In the genomic region with DNA sequence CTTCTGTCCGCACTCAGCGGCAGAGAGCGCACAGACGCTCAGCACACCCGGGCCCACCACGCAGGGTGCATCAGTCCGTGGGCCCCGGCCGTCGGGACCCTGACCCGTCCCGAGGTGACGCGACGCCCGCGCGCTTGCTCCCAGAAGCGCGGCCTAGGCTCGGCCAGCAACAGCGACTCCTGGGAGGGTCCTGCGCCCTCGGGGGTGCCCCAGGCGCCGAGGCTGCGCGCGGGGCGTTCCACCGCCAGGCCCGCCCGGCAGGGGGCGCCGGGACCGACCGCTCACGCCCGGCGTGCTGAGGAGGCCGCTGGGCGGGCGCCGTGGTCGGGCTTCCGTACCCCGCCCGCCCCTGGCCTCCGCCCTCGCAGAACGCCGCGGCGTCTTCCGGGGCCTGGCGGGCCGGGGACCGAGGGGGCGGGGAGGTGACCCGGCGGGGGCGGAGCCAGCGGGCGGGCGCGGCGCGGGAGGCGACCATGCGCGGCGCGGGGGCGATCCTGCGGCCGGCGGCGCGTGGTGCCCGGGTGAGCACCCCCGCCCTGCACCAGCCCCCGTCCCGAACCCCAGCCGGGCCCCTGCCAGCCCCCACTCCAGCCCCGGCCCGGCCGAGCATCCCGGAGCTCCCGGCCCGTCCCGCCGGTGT, we compare ENCODE assay signal across 1 cellular context.
A peak's percentile ranks its signal among the peaks of the same experiment; 100 is the strongest.
TF ChIP-seq lines count a peak whose summit lies in the region.

A gene with protein sequence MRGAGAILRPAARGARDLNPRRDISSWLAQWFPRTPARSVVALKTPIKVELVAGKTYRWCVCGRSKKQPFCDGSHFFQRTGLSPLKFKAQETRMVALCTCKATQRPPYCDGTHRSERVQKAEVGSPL (plus strand): TSS at position 456 of the 640 bp plus-strand sequence. CDS start 18 bp downstream, at position 474.

TF ChIP-seq in K562, 482 proteins besides CTCF, POLR2A, EP300 and RAD21 (continued from another document and continues in another):
- TF ChIP-seq, protein P1, sequence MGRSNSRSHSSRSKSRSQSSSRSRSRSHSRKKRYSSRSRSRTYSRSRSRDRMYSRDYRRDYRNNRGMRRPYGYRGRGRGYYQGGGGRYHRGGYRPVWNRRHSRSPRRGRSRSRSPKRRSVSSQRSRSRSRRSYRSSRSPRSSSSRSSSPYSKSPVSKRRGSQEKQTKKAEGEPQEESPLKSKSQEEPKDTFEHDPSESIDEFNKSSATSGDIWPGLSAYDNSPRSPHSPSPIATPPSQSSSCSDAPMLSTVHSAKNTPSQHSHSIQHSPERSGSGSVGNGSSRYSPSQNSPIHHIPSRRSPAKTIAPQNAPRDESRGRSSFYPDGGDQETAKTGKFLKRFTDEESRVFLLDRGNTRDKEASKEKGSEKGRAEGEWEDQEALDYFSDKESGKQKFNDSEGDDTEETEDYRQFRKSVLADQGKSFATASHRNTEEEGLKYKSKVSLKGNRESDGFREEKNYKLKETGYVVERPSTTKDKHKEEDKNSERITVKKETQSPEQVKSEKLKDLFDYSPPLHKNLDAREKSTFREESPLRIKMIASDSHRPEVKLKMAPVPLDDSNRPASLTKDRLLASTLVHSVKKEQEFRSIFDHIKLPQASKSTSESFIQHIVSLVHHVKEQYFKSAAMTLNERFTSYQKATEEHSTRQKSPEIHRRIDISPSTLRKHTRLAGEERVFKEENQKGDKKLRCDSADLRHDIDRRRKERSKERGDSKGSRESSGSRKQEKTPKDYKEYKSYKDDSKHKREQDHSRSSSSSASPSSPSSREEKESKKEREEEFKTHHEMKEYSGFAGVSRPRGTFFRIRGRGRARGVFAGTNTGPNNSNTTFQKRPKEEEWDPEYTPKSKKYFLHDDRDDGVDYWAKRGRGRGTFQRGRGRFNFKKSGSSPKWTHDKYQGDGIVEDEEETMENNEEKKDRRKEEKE (IDR thresholded peaks at IDR 0.05; ENCODE audit: borderline replicate concordance in 1 of 2, control insufficient read depth in 1 of 2, low read depth in 2 of 2, low read length in 1 of 2): peak in 1 of 2 experiments; percentile 49; a peak in 1 of 4 replicates
- TF ChIP-seq, protein P2, sequence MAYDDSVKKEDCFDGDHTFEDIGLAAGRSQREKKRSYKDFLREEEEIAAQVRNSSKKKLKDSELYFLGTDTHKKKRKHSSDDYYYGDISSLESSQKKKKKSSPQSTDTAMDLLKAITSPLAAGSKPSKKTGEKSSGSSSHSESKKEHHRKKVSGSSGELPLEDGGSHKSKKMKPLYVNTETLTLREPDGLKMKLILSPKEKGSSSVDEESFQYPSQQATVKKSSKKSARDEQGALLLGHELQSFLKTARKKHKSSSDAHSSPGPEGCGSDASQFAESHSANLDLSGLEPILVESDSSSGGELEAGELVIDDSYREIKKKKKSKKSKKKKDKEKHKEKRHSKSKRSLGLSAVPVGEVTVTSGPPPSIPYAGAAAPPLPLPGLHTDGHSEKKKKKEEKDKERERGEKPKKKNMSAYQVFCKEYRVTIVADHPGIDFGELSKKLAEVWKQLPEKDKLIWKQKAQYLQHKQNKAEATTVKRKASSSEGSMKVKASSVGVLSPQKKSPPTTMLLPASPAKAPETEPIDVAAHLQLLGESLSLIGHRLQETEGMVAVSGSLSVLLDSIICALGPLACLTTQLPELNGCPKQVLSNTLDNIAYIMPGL (CRISPR knock-in tag; IDR thresholded peaks at IDR 0.05): peak; percentile 58; the same call in 1 of the 2 replicates
- TF ChIP-seq, protein P3, sequence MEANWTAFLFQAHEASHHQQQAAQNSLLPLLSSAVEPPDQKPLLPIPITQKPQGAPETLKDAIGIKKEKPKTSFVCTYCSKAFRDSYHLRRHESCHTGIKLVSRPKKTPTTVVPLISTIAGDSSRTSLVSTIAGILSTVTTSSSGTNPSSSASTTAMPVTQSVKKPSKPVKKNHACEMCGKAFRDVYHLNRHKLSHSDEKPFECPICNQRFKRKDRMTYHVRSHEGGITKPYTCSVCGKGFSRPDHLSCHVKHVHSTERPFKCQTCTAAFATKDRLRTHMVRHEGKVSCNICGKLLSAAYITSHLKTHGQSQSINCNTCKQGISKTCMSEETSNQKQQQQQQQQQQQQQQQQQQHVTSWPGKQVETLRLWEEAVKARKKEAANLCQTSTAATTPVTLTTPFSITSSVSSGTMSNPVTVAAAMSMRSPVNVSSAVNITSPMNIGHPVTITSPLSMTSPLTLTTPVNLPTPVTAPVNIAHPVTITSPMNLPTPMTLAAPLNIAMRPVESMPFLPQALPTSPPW (CRISPR knock-in tag; IDR thresholded peaks at IDR 0.05): peak; percentile 95
- TF ChIP-seq POLR2AphosphoS5 (IDR thresholded peaks at IDR 0.05; ENCODE audit: control insufficient read depth, insufficient read depth, low read depth, low read length): peak; percentile 33; the same call in 1 of the 2 replicates
- TF ChIP-seq ETS2 (tag; IDR thresholded peaks at IDR 0.05; ENCODE audit: borderline replicate concordance, poor library complexity, severe bottlenecking): no peak
- TF ChIP-seq, protein P4, sequence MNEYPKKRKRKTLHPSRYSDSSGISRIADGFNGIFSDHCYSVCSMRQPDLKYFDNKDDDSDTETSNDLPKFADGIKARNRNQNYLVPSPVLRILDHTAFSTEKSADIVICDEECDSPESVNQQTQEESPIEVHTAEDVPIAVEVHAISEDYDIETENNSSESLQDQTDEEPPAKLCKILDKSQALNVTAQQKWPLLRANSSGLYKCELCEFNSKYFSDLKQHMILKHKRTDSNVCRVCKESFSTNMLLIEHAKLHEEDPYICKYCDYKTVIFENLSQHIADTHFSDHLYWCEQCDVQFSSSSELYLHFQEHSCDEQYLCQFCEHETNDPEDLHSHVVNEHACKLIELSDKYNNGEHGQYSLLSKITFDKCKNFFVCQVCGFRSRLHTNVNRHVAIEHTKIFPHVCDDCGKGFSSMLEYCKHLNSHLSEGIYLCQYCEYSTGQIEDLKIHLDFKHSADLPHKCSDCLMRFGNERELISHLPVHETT (CRISPR knock-in tag; conservative IDR thresholded peaks at IDR 0.05 in 1 of 2, IDR thresholded peaks at IDR 0.05 in 1 of 2): peak in 1 of 2 experiments; percentile 98; a peak in 2 of 4 replicates
- peak; percentile 94 for TF ChIP-seq CCNT2 (IDR thresholded peaks at IDR 0.05; ENCODE audit: borderline replicate concordance, extremely low read depth, insufficient read length, low read depth, low read length)
- TF ChIP-seq ERF (CRISPR knock-in tag; IDR thresholded peaks at IDR 0.05): peak; percentile 77; the same call in 1 of the 2 replicates
- TF ChIP-seq NRF1 (conservative IDR thresholded peaks at IDR 0.05 in 1 of 2, IDR thresholded peaks at IDR 0.05 in 1 of 2): peak; percentile 72 to 80
- 0 out of 2 replicates have a peak, but pooled peaks have one; percentile 36 for TF ChIP-seq HDAC8 (tag; IDR thresholded peaks at IDR 0.05)
- TF ChIP-seq, protein P5, sequence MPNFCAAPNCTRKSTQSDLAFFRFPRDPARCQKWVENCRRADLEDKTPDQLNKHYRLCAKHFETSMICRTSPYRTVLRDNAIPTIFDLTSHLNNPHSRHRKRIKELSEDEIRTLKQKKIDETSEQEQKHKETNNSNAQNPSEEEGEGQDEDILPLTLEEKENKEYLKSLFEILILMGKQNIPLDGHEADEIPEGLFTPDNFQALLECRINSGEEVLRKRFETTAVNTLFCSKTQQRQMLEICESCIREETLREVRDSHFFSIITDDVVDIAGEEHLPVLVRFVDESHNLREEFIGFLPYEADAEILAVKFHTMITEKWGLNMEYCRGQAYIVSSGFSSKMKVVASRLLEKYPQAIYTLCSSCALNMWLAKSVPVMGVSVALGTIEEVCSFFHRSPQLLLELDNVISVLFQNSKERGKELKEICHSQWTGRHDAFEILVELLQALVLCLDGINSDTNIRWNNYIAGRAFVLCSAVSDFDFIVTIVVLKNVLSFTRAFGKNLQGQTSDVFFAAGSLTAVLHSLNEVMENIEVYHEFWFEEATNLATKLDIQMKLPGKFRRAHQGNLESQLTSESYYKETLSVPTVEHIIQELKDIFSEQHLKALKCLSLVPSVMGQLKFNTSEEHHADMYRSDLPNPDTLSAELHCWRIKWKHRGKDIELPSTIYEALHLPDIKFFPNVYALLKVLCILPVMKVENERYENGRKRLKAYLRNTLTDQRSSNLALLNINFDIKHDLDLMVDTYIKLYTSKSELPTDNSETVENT (CRISPR knock-in tag; IDR thresholded peaks at IDR 0.05): 0 out of 2 replicates have a peak, but pooled peaks have one; percentile 59
- no peak for TF ChIP-seq TCF7L2 (IDR thresholded peaks at IDR 0.05; ENCODE audit: low read depth, low read length)
- TF ChIP-seq, protein P6, sequence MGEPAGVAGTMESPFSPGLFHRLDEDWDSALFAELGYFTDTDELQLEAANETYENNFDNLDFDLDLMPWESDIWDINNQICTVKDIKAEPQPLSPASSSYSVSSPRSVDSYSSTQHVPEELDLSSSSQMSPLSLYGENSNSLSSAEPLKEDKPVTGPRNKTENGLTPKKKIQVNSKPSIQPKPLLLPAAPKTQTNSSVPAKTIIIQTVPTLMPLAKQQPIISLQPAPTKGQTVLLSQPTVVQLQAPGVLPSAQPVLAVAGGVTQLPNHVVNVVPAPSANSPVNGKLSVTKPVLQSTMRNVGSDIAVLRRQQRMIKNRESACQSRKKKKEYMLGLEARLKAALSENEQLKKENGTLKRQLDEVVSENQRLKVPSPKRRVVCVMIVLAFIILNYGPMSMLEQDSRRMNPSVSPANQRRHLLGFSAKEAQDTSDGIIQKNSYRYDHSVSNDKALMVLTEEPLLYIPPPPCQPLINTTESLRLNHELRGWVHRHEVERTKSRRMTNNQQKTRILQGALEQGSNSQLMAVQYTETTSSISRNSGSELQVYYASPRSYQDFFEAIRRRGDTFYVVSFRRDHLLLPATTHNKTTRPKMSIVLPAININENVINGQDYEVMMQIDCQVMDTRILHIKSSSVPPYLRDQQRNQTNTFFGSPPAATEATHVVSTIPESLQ (CRISPR knock-in tag; IDR thresholded peaks at IDR 0.05): no peak
- TF ChIP-seq CREM (IDR thresholded peaks at IDR 0.05; ENCODE audit: low read depth): peak; percentile 46; the same call in 1 of the 2 replicates
- TF ChIP-seq SAFB (IDR thresholded peaks at IDR 0.05; ENCODE audit: borderline replicate concordance, low read depth, low read length): 0 out of 2 replicates have a peak, but pooled peaks have one; percentile 15
- TF ChIP-seq, protein P7, sequence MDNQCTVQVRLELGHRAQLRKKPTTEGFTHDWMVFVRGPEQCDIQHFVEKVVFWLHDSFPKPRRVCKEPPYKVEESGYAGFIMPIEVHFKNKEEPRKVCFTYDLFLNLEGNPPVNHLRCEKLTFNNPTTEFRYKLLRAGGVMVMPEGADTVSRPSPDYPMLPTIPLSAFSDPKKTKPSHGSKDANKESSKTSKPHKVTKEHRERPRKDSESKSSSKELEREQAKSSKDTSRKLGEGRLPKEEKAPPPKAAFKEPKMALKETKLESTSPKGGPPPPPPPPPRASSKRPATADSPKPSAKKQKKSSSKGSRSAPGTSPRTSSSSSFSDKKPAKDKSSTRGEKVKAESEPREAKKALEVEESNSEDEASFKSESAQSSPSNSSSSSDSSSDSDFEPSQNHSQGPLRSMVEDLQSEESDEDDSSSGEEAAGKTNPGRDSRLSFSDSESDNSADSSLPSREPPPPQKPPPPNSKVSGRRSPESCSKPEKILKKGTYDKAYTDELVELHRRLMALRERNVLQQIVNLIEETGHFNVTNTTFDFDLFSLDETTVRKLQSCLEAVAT (IDR thresholded peaks at IDR 0.05): no peak
- peak; percentile 60 for TF ChIP-seq RBBP5 (IDR thresholded peaks at IDR 0.05; ENCODE audit: borderline replicate concordance, insufficient read depth, low read length, poor library complexity, severe bottlenecking)
- peak; percentile 90 for TF ChIP-seq MTA3 (IDR thresholded peaks at IDR 0.05; ENCODE audit: borderline replicate concordance)
- peak; percentile 98 for TF ChIP-seq GATAD2B (IDR thresholded peaks at IDR 0.05; ENCODE audit: borderline replicate concordance)
- TF ChIP-seq HNRNPL (IDR thresholded peaks at IDR 0.05; ENCODE audit: low read depth, low read length): 0 out of 2 replicates have a peak, but pooled peaks have one; percentile 39
- peak; percentile 19 for TF ChIP-seq POLR2B (IDR thresholded peaks at IDR 0.05; ENCODE audit: low read depth, partially characterized antibody)
- no peak for TF ChIP-seq HNRNPUL1 (IDR thresholded peaks at IDR 0.05; ENCODE audit: low read length)
- no peak for TF ChIP-seq ZNF76 (CRISPR knock-in tag; IDR thresholded peaks at IDR 0.05; ENCODE audit: borderline replicate concordance)
- TF ChIP-seq NCOA2 (IDR thresholded peaks at IDR 0.05; ENCODE audit: partially characterized antibody in 2 of 2): no peak
- TF ChIP-seq KLF16 (IDR thresholded peaks at IDR 0.05): no peak
- peak in 1 of 2 experiments; percentile 87; a peak in 3 of 4 replicates for TF ChIP-seq NONO (IDR thresholded peaks at IDR 0.05; ENCODE audit: low read depth in 2 of 2, low read length in 1 of 2)
- TF ChIP-seq, protein P8, sequence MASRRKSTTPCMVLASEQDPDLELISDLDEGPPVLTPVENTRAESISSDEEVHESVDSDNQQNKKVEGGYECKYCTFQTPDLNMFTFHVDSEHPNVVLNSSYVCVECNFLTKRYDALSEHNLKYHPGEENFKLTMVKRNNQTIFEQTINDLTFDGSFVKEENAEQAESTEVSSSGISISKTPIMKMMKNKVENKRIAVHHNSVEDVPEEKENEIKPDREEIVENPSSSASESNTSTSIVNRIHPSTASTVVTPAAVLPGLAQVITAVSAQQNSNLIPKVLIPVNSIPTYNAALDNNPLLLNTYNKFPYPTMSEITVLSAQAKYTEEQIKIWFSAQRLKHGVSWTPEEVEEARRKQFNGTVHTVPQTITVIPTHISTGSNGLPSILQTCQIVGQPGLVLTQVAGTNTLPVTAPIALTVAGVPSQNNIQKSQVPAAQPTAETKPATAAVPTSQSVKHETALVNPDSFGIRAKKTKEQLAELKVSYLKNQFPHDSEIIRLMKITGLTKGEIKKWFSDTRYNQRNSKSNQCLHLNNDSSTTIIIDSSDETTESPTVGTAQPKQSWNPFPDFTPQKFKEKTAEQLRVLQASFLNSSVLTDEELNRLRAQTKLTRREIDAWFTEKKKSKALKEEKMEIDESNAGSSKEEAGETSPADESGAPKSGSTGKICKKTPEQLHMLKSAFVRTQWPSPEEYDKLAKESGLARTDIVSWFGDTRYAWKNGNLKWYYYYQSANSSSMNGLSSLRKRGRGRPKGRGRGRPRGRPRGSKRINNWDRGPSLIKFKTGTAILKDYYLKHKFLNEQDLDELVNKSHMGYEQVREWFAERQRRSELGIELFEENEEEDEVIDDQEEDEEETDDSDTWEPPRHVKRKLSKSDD (conservative IDR thresholded peaks at IDR 0.05; ENCODE audit: low read length): no peak
- TF ChIP-seq TSC22D4 (tag; IDR thresholded peaks at IDR 0.05): no peak
- 0 out of 2 replicates have a peak, but pooled peaks have one; percentile 47 for TF ChIP-seq POLR2AphosphoS2 (IDR thresholded peaks at IDR 0.05; ENCODE audit: low read length)
- TF ChIP-seq E2F3 (CRISPR knock-in tag; IDR thresholded peaks at IDR 0.05): peak; percentile 23; the same call in 1 of the 2 replicates
